ENCODE assay signal across 22 cellular contexts in the genomic region with DNA sequence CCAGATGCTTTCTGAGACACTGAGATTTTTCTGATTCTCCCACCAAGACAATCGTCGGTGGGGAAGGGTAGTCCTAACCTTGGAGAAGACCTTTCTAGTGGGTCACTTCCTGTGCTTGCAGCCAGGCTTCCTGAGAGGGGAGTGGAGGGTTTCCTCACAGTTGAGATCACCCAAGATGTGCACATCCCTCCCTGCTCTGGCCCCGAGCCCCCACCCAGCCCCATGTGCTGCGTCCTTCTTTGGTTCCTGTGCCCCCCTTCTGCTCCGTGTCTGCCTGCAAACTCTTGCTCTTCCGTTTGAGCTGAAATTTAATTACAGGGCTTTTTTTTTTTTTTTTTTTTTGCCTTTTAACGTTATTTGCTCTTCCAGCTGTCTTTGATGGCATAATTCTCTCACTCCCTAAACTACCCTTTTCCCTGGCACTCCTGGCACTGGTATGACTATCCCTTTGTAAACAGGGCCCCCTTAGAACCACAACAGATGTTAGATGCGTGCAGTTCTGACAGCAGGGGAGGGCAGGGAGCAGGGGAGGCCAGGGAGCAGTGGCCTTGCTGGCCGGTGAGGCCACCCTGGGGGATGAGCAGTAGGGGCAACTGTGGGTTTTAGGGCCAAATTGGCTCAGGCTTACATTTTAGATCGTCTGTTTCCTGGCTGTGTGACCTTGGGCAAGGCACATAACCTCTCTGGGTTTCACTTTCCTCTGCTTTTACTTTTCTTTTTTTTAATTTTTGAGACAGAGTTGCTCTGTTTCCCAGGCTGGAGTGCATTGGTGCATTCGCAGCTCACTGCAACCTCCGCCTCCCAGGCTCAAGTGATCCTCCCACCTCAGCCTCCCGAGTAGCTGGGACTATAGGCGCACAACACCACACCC.
A peak's percentile ranks its signal among the peaks of the same experiment; 100 is the strongest.
DNase-seq lines count a peak whose midpoint lies in the region; ATAC-seq and TF ChIP-seq lines count a peak whose summit lies in the region.
"Had no signal": no experiment of that assay in that cellular context is flagged by ENCODE, and none has a peak within 500 bp of the region (broad histone marks: within the 10 kb centered on the region; RNA-seq: fewer than 3 reads in every experiment).

No MANE protein-coding gene starts in this region.

- no peak for ATAC-seq in activated CD8-positive, alpha-beta T cell treated with anti-CD3 and anti-CD28 coated beads, Interleukin-2, amount 10 ng/mL, durations not matched to agents 7 days and 5 days
- ATAC-seq in activated CD8-positive, alpha-beta T cell treated with anti-CD3 and anti-CD28 coated beads for 36 hours: no peak
- no peak for ATAC-seq in HG03025 (IDR thresholded peaks at IDR 0.05; ENCODE audit: low FRiP score, unreplicated experiment)
- ATAC-seq: heart left ventricle, left lobe of liver, sciatic nerve had no signal

- CTCF ChIA-PET in activated CD8-positive, alpha-beta T cell treated with anti-CD3 and anti-CD28 coated beads, Interleukin-2, amount 10 ng/mL, durations not matched to agents 7 days and 5 days (lab: Charles Lee): no interaction called here
- CTCF ChIA-PET in activated CD8-positive, alpha-beta T cell treated with anti-CD3 and anti-CD28 coated beads for 36 hours (lab: Charles Lee): interaction anchor here (1.5 kb wide), 1 partner anchor 47 kb away, joined by 5 read pairs; no protein-coding TSS in a partner anchor
- CTCF ChIA-PET in MCF 10A (lab: Yijun Ruan, JAX): interaction anchor here (1.5 kb wide), 1 partner anchor 75 kb away, joined by 3 read pairs; no protein-coding TSS in a partner anchor

- H3K27ac Mint-ChIP-seq in activated CD8-positive, alpha-beta T cell treated with anti-CD3 and anti-CD28 coated beads, Interleukin-2, amount 10 ng/mL, durations not matched to agents 7 days and 5 days: peak overlapping the region; percentile 66
- H3K27ac Mint-ChIP-seq in activated CD8-positive, alpha-beta T cell treated with anti-CD3 and anti-CD28 coated beads for 36 hours: no peak overlapping the region
- H3K27ac Mint-ChIP-seq in dendritic cell treated with granulocyte-macrophage colony-stimulating factor and Interleukin-4, amounts not matched to agents 40 ng/mL and 50 ng/mL, for 4 days: peak overlapping the region; percentile 39
- H3K27ac Mint-ChIP-seq in MCF 10A (ENCODE audit: low read depth, unreplicated experiment): no peak overlapping the region
- H3K27ac Mint-ChIP-seq: activated naive CD8-positive, alpha-beta T cell treated with anti-CD3 and anti-CD28 coated beads for 36 hours; nephron progenitor cell had no signal

- H3K4me1 Mint-ChIP-seq in activated CD8-positive, alpha-beta T cell treated with anti-CD3 and anti-CD28 coated beads, Interleukin-2, amount 10 ng/mL, durations not matched to agents 7 days and 5 days (ENCODE audit: low read depth): peaks cover 15% of the 10 kb centered on the region
- H3K4me1 Mint-ChIP-seq in activated CD8-positive, alpha-beta T cell treated with anti-CD3 and anti-CD28 coated beads for 36 hours (ENCODE audit: low read depth): no peaks in the 10 kb centered on the region
- peaks cover 25% of the 10 kb centered on the region for H3K4me1 Mint-ChIP-seq in dendritic cell treated with granulocyte-macrophage colony-stimulating factor and Interleukin-4, amounts not matched to agents 40 ng/mL and 50 ng/mL, for 4 days (ENCODE audit: low read depth)
- H3K4me1 Mint-ChIP-seq in MCF 10A (ENCODE audit: insufficient read depth, unreplicated experiment): no peaks in the 10 kb centered on the region

- no peaks in the 10 kb centered on the region for H3K36me3 Mint-ChIP-seq in activated CD8-positive, alpha-beta T cell treated with anti-CD3 and anti-CD28 coated beads, Interleukin-2, amount 10 ng/mL, durations not matched to agents 7 days and 5 days (ENCODE audit: low read depth)
- no peaks in the 10 kb centered on the region for H3K36me3 Mint-ChIP-seq in activated CD8-positive, alpha-beta T cell treated with anti-CD3 and anti-CD28 coated beads for 36 hours (ENCODE audit: low read depth)
- H3K36me3 Mint-ChIP-seq in dendritic cell treated with granulocyte-macrophage colony-stimulating factor and Interleukin-4, amounts not matched to agents 40 ng/mL and 50 ng/mL, for 4 days (ENCODE audit: low read depth): no peaks in the 10 kb centered on the region
- no peaks in the 10 kb centered on the region for H3K36me3 Mint-ChIP-seq in MCF 10A (ENCODE audit: insufficient read depth, unreplicated experiment)
- H3K36me3 Mint-ChIP-seq: activated naive CD8-positive, alpha-beta T cell treated with anti-CD3 and anti-CD28 coated beads for 36 hours; CD4-positive, CD25-positive, alpha-beta regulatory T cell had no signal

- intact Hi-C loops in activated CD8-positive, alpha-beta T cell treated with anti-CD3 and anti-CD28 coated beads for 36 hours (cut with micrococcal nuclease): no loop called here
- intact Hi-C loops in dendritic cell treated with granulocyte-macrophage colony-stimulating factor and Interleukin-4, amounts not matched to agents 40 ng/mL and 50 ng/mL, for 4 days (cut with micrococcal nuclease): no loop called here
- intact Hi-C loops in MCF 10A (cut with micrococcal nuclease): no loop called here

- BruUV-seq in MCF 10A (replicated peaks; lab: Mats Ljungman, UMichigan): no TSS peak

- H3K27me3 Mint-ChIP-seq in activated CD8-positive, alpha-beta T cell treated with anti-CD3 and anti-CD28 coated beads, Interleukin-2, amount 10 ng/mL, durations not matched to agents 7 days and 5 days (ENCODE audit: low read depth): peaks cover 2% of the 10 kb centered on the region
- H3K27me3 Mint-ChIP-seq in activated CD8-positive, alpha-beta T cell treated with anti-CD3 and anti-CD28 coated beads for 36 hours: no peaks in the 10 kb centered on the region
- H3K27me3 Mint-ChIP-seq in dendritic cell treated with granulocyte-macrophage colony-stimulating factor and Interleukin-4, amounts not matched to agents 40 ng/mL and 50 ng/mL, for 4 days: no peaks in the 10 kb centered on the region
- peaks cover 1% of the 10 kb centered on the region for H3K27me3 Mint-ChIP-seq in MCF 10A (ENCODE audit: insufficient read depth, unreplicated experiment)
- H3K27me3 Mint-ChIP-seq: CD4-positive, CD25-positive, alpha-beta regulatory T cell had no signal

- no peaks in the 10 kb centered on the region for H3K9me3 Mint-ChIP-seq in activated CD8-positive, alpha-beta T cell treated with anti-CD3 and anti-CD28 coated beads, Interleukin-2, amount 10 ng/mL, durations not matched to agents 7 days and 5 days (ENCODE audit: insufficient read depth)
- H3K9me3 Mint-ChIP-seq in activated CD8-positive, alpha-beta T cell treated with anti-CD3 and anti-CD28 coated beads for 36 hours: no peaks in the 10 kb centered on the region
- H3K9me3 Mint-ChIP-seq in dendritic cell treated with granulocyte-macrophage colony-stimulating factor and Interleukin-4, amounts not matched to agents 40 ng/mL and 50 ng/mL, for 4 days: no peaks in the 10 kb centered on the region
- no peaks in the 10 kb centered on the region for H3K9me3 Mint-ChIP-seq in MCF 10A (ENCODE audit: unreplicated experiment)
- H3K9me3 Mint-ChIP-seq: activated naive CD8-positive, alpha-beta T cell treated with anti-CD3 and anti-CD28 coated beads for 36 hours; CD4-positive, CD25-positive, alpha-beta regulatory T cell; nephron progenitor cell had no signal

- TF ChIP-seq CTCF in activated CD8-positive, alpha-beta T cell treated with anti-CD3 and anti-CD28 coated beads for 36 hours (IDR thresholded peaks at IDR 0.05): no peak
- no peak for TF ChIP-seq CTCF in MCF 10A (IDR thresholded peaks at IDR 0.05; ENCODE audit: unreplicated experiment)

- no peak for DNase-seq in activated CD8-positive, alpha-beta T cell treated with anti-CD3 and anti-CD28 coated beads, Interleukin-2, amount 10 ng/mL, durations not matched to agents 7 days and 5 days
- no peak for DNase-seq in activated CD8-positive, alpha-beta T cell treated with anti-CD3 and anti-CD28 coated beads for 36 hours
- DNase-seq in NCI-H2171 treated with DMSO at 0.1 percent for 48 hours (lab: John Stamatoyannopoulos, UW): peak; percentile 91
- no peak for DNase-seq in MCF 10A (ENCODE audit: unreplicated experiment)
- no peak for DNase-seq in NK-92 treated with Interleukin-12 subunit alpha and Interleukin-12 subunit beta, amount 100 ng/mL, for 24 hours (lab: John Stamatoyannopoulos, UW)
- no peak for DNase-seq in NCI-H1092 (lab: John Stamatoyannopoulos, UW)
- DNase-seq: ACHN; activated naive CD8-positive, alpha-beta T cell treated with anti-CD3 and anti-CD28 coated beads for 36 hours; CD4-positive, CD25-positive, alpha-beta regulatory T cell; DMS153; heart left ventricle; KBM-7; NCI-H1436; NCI-H2227 treated with DMSO at 0.1 percent for 48 hours; NCI-H82; nephron progenitor cell; SW 1271; uterus had no signal

- peak overlapping the region; percentile 25 for H3K4me3 Mint-ChIP-seq in activated CD8-positive, alpha-beta T cell treated with anti-CD3 and anti-CD28 coated beads, Interleukin-2, amount 10 ng/mL, durations not matched to agents 7 days and 5 days
- H3K4me3 Mint-ChIP-seq in activated CD8-positive, alpha-beta T cell treated with anti-CD3 and anti-CD28 coated beads for 36 hours: no peak overlapping the region
- no peak overlapping the region for H3K4me3 Mint-ChIP-seq in dendritic cell treated with granulocyte-macrophage colony-stimulating factor and Interleukin-4, amounts not matched to agents 40 ng/mL and 50 ng/mL, for 4 days
- no peak overlapping the region for H3K4me3 Mint-ChIP-seq in MCF 10A (ENCODE audit: unreplicated experiment)
- H3K4me3 Mint-ChIP-seq: activated naive CD8-positive, alpha-beta T cell treated with anti-CD3 and anti-CD28 coated beads for 36 hours; nephron progenitor cell had no signal

- POLR2A ChIA-PET in activated CD8-positive, alpha-beta T cell treated with anti-CD3 and anti-CD28 coated beads, Interleukin-2, amount 10 ng/mL, durations not matched to agents 7 days and 5 days (lab: Charles Lee): no interaction called here
- POLR2A ChIA-PET in activated CD8-positive, alpha-beta T cell treated with anti-CD3 and anti-CD28 coated beads for 36 hours (lab: Charles Lee): no interaction called here
- POLR2A ChIA-PET in MCF 10A (lab: Yijun Ruan, JAX): no interaction called here

Comparison
In these comparisons a context has a peak if more than half of its experiments do, and no peak if none do; other contexts are left out.
1. H3K27ac Mint-ChIP-seq: peak in activated CD8-positive, alpha-beta T cell treated with anti-CD3 and anti-CD28 coated beads, Interleukin-2, amount 10 ng/mL, durations not matched to agents 7 days and 5 days (single experiment) and dendritic cell treated with granulocyte-macrophage colony-stimulating factor and Interleukin-4, amounts not matched to agents 40 ng/mL and 50 ng/mL, for 4 days (single experiment); none in activated CD8-positive, alpha-beta T cell treated with anti-CD3 and anti-CD28 coated beads for 36 hours (single experiment) and MCF 10A (single experiment).